9 cellular contexts compared by ENCODE assay signal in the genomic region with DNA sequence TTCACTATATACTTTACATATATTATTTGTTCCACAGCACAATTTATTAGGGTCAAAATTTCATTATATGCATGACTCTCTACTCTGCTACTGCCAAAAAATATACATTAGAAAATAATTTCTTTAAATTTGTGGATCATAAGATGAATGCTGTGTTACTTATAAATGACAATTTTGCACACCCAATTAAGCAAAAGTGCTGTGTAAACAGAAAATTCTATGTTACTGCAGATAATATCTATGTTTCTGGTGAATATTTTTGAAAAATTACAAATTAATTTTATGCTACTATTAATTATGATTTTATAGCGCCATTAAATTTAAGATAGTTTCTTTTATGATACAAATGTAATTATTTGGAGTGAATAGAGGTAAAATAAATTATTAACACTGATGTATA. TPM values are rescaled to one million over a fixed set of nuclear protein-coding genes. Genes with fewer than 3 reads are reported as not detected.
"Had no signal": no experiment of that assay in that cellular context is flagged by ENCODE, and none has a peak within 500 bp of the region (broad histone marks: within the 10 kb centered on the region; RNA-seq: fewer than 3 reads in every experiment).

No MANE protein-coding gene starts in this region.

- ATAC-seq: HCT116 had no signal

- H3K9ac ChIP-seq: GM23248 had no signal

- H3K36me3 ChIP-seq: HAP-1 had no signal

- H3K27ac ChIP-seq: GM23248, HL-60 had no signal

- H2AFZ ChIP-seq: GM23248 had no signal

- DNase-seq: GM23248, GOT3, H7, HFFc6, KG1 had no signal

- H3K4me3 ChIP-seq: GM23248, HAP-1 had no signal

- H3K4me1 ChIP-seq: HAP-1 had no signal

- H3K9me3 ChIP-seq: HAP-1 had no signal

RNA-seq across cellular contexts. Expression of a gene that starts 59.8 kb away (rescaled TPM):
- total RNA-seq: GM23248, H7, HFFc6 had no signal
- polyA plus RNA-seq: GM23248, IgD-negative memory B cell had no signal
